ENCODE assay signal across 1 cellular context in genomic region chr21:44020551-44020950, GRCh38.
TF ChIP-seq lines count a peak whose summit lies in the region.

No MANE protein-coding gene starts in this region.

TF ChIP-seq in HEK293, 187 proteins besides CTCF, POLR2A, EP300 and RAD21:
- TF ChIP-seq SCRT2 (tag by site-specific recombination; IDR thresholded peaks at IDR 0.05) = peak; percentile 82
- no peak for TF ChIP-seq ZNF624 (tag by site-specific recombination; IDR thresholded peaks at IDR 0.05)
- TF ChIP-seq ZNF473 (tag by site-specific recombination; IDR thresholded peaks at IDR 0.05) = no peak
- TF ChIP-seq ZFP69B (tag by site-specific recombination; IDR thresholded peaks at IDR 0.05) = no peak
